ENCODE assay signal across 8 cellular contexts in genomic region chrX:40145670-40146470, GRCh38. TPM values are rescaled to one million over a fixed set of nuclear protein-coding genes. Genes with fewer than 3 reads are reported as not detected.
DNase-seq lines count a peak whose midpoint lies in the region; ATAC-seq and TF ChIP-seq lines count a peak whose summit lies in the region.

No MANE protein-coding gene starts in this region.

- H4K12ac ChIP-seq in trophoblast cell (ENCODE audit: low read depth, low read length), result no peak overlapping the region

- H3K23ac ChIP-seq in trophoblast cell (ENCODE audit: low read length), result no peak overlapping the region

- H3K4me2 ChIP-seq in DND-41 (ENCODE audit: insufficient read depth, low read length), result peak overlapping the region; percentile 69
- peak overlapping the region; percentile 63 for H3K4me2 ChIP-seq in trophoblast cell (ENCODE audit: low read length)

- H3K9me3 ChIP-seq in DND-41 (ENCODE audit: insufficient read depth, low read length, severe bottlenecking) (no peaks in the 10 kb centered on the region), SJSA1 (replicated peaks) (no peaks in the 10 kb centered on the region), trophoblast cell (ENCODE audit: insufficient read depth, low read depth, low read length) (no peaks in the 10 kb centered on the region)

- no peak overlapping the region for H2AK5ac ChIP-seq in trophoblast cell (ENCODE audit: low read length)

- H3K27me3 ChIP-seq in DND-41 (ENCODE audit: insufficient read depth, low read length, poor library complexity) (no peaks in the 10 kb centered on the region), SJSA1 (replicated peaks) (no peaks in the 10 kb centered on the region), trophoblast cell (ENCODE audit: insufficient read depth, low read length) (peaks cover 34% of the 10 kb centered on the region)

- H3K9ac ChIP-seq in DND-41 (ENCODE audit: low read depth, low read length) (peak overlapping the region; percentile 95), trophoblast cell (ENCODE audit: low read length) (no peak overlapping the region)

- H3K36me3 ChIP-seq in DND-41 (ENCODE audit: insufficient read depth, low read length), result no peaks in the 10 kb centered on the region
- H3K36me3 ChIP-seq in SJSA1, result no peaks in the 10 kb centered on the region
- H3K36me3 ChIP-seq in trophoblast cell (ENCODE audit: control insufficient read depth in 1 of 2, insufficient read depth in 2 of 2, low read length in 2 of 2), result no peaks in the 10 kb centered on the region

- H3K14ac ChIP-seq in trophoblast cell (ENCODE audit: low read length), result no peak overlapping the region

- peaks cover 52% of the 10 kb centered on the region for H3K79me2 ChIP-seq in DND-41 (ENCODE audit: insufficient read depth, low read length)
- H3K79me2 ChIP-seq in trophoblast cell (ENCODE audit: control insufficient read depth, insufficient read depth, low read length, poor library complexity), result no peaks in the 10 kb centered on the region

- H2BK5ac ChIP-seq in trophoblast cell (ENCODE audit: low read depth, low read length, poor library complexity), result no peak overlapping the region

- no peak overlapping the region for H4K8ac ChIP-seq in trophoblast cell (ENCODE audit: low read depth, low read length)

- H2AFZ ChIP-seq in DND-41 (ENCODE audit: low read depth, low read length), result peak overlapping the region; percentile 71
- no peak overlapping the region for H2AFZ ChIP-seq in trophoblast cell (ENCODE audit: insufficient read depth, low read length, poor library complexity)

- peak overlapping the region; percentile 56 to 71; a peak in 3 of 4 replicates for H3K4me3 ChIP-seq in DND-41 (ENCODE audit: low read depth in 1 of 2, low read length in 2 of 2)
- H3K4me3 ChIP-seq in SJSA1, result peak overlapping the region; percentile 17; the same call in 1 of the 2 replicates
- H3K4me3 ChIP-seq in fibroblast of the aortic adventitia (ENCODE audit: low read depth, low read length), result peak overlapping the region; percentile 42
- peak overlapping the region; percentile 40 for H3K4me3 ChIP-seq in trophoblast cell (ENCODE audit: low read depth, low read length)

- H3K27ac ChIP-seq in DND-41 (ENCODE audit: low read length), result peak overlapping the region; percentile 79
- H3K27ac ChIP-seq in SJSA1, result no peak overlapping the region
- no peak overlapping the region for H3K27ac ChIP-seq in trophoblast cell (ENCODE audit: low read depth, low read length)

- no peak overlapping the region for H3K4ac ChIP-seq in trophoblast cell (ENCODE audit: low read depth, low read length)

- H3K4me1 ChIP-seq in DND-41 (ENCODE audit: insufficient read depth, low read length), result peaks cover 54% of the 10 kb centered on the region
- H3K4me1 ChIP-seq in SJSA1 (replicated peaks), result peaks cover 2% of the 10 kb centered on the region; the same call in 1 of the 2 replicates
- peaks cover 15 to 27% of the 10 kb centered on the region in 2 experiments for H3K4me1 ChIP-seq in trophoblast cell (ENCODE audit: control insufficient read depth in 1 of 2, insufficient read depth in 2 of 2, low read length in 2 of 2)

- WGBS in trophoblast cell (ENCODE audit: extremely low coverage, insufficient coverage, insufficient read length), result no CpG with 5 or more reads among the region's 66 CpGs

- H2BK120ac ChIP-seq in trophoblast cell (ENCODE audit: insufficient read depth, low read length, poor library complexity), result no peak overlapping the region

- TF ChIP-seq CTCF in DND-41 (IDR thresholded peaks at IDR 0.05; ENCODE audit: borderline replicate concordance, extremely low read depth, low read length, poor library complexity, severe bottlenecking) (no peak), fibroblast of the aortic adventitia (IDR thresholded peaks at IDR 0.05; ENCODE audit: insufficient read depth, low read length) (no peak)

- no peaks in the 10 kb centered on the region; the same call in 1 of the 2 replicates for H4K20me1 ChIP-seq in DND-41 (ENCODE audit: insufficient read depth, low read length)

- no peaks in the 10 kb centered on the region for H3K79me1 ChIP-seq in trophoblast cell (ENCODE audit: low read length)

- H3K18ac ChIP-seq in trophoblast cell (ENCODE audit: low read length), result no peak overlapping the region

- H4K91ac ChIP-seq in trophoblast cell (ENCODE audit: low read depth, low read length), result no peak overlapping the region

- ATAC-seq in DND-41 (ENCODE audit: insufficient read depth, low read depth) (peak; percentile 21), HG03280 (IDR thresholded peaks at IDR 0.05; ENCODE audit: unreplicated experiment) (no peak), HG02623 (IDR thresholded peaks at IDR 0.05; ENCODE audit: unreplicated experiment) (no peak), GM21529 (IDR thresholded peaks at IDR 0.05; ENCODE audit: unreplicated experiment) (no peak)

- no peak overlapping the region for H2BK12ac ChIP-seq in trophoblast cell (ENCODE audit: low read length)

- DNase-seq in DND-41, result peak; percentile 26
- DNase-seq in SJSA1 (ENCODE audit: low read depth in 1 of 2, low spot score in 2 of 2), result no peak
- no peak for DNase-seq in fibroblast of the aortic adventitia (ENCODE audit: low read depth)
- DNase-seq in trophoblast cell, result no peak
- DNase-seq in NCI-H146 (lab: John Stamatoyannopoulos, UW), result no peak

RNA-seq across cellular contexts. Expression of gene BCOR, which starts 48.1 kb away (rescaled TPM):
- 26.9 and 37.2 TPM in 2 replicates for total RNA-seq in SJSA1 (2014; rRNA removed; shearing (Covaris generic))
- 8.2 and 12.7 TPM in 2 replicates for total RNA-seq in fibroblast of the aortic adventitia (ENCODE audit: low replicate concordance)
- polyA plus RNA-seq in trophoblast cell (2013), result 5.9 and 6.1 TPM in 2 replicates
